ENCODE assay signal across 11 cellular contexts in the genomic region with DNA sequence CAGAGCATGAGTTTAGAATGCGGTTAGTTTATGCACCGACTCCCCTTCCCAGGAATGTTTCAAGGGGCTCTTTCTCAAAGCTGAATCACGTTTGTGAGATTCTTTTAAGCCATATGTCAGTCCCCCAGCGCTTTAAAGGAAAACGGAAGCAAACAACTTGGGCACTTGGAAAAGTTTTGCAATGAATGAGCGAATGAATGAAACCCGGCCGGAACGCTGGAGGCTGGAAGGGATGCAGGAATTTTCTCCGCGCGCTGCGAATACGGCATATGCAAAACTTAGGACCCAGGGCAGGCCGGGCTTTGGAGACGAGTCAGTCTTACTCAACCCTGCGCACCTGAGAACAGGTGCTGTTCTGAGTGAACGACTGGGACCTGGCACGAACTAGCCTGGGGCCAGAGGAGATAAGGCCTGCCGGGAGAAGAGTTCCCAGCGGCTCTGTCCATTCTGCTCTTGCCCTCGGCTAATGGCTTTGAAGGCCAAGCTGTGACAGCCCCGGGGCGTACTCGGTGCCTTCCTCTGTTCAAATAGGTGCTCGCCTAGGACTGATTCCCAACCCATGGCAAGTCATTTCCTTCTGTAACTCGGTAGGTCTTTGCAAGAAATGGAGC. TPM values are rescaled to one million over a fixed set of nuclear protein-coding genes. Genes with fewer than 3 reads are reported as not detected.
DNase-seq lines count a peak whose midpoint lies in the region; ATAC-seq and TF ChIP-seq lines count a peak whose summit lies in the region.
"Had no signal": no experiment of that assay in that cellular context is flagged by ENCODE, and none has a peak within 500 bp of the region (broad histone marks: within the 10 kb centered on the region; RNA-seq: fewer than 3 reads in every experiment).

No MANE protein-coding gene starts in this region.

- no peak overlapping the region for H3K9ac ChIP-seq in mammary epithelial cell (ENCODE audit: insufficient read depth, low read length)

- H3K4me3 ChIP-seq in H7 (ENCODE audit: insufficient read depth, low read depth, low read length) = peak overlapping the region; percentile 53
- no peak overlapping the region for H3K4me3 ChIP-seq in mammary epithelial cell (replicated peaks in 1 of 3; ENCODE audit: insufficient read depth in 1 of 3, low read depth in 2 of 3, low read length in 3 of 3)

- H3K27ac ChIP-seq in mammary epithelial cell (ENCODE audit: insufficient read depth, low read depth, low read length) = no peak overlapping the region

- CTCF ChIA-PET in mammary epithelial cell (lab: Charles Lee; ENCODE audit: low non-redundant PET) = no interaction called here

- no TSS peak for BruUV-seq in mammary epithelial cell (replicated peaks; lab: Mats Ljungman, UMichigan)

- WGBS in mammary epithelial cell (ENCODE audit: low coverage, missing lambda C conversion rate) = 40% methylated on average over 26 of the region's 27 CpGs

- H3K9me3 ChIP-seq in mammary epithelial cell (replicated peaks; ENCODE audit: insufficient read depth, low read length) = no peaks in the 10 kb centered on the region

- DNase-seq in H7 (peak; percentile 39), mammary epithelial cell (no peak), iPS-NIHi11 (ENCODE audit: low spot score) (peak; percentile 41), retina (peak; percentile 61), NCI-H748 treated with DMSO at 0.1 percent for 48 hours (lab: John Stamatoyannopoulos, UW) (no peak)
- DNase-seq in activated CD4-positive, alpha-beta T cell treated with anti-CD3 and anti-CD28 coated beads for 48 hours = no peak
- DNase-seq: naive B cell, NCI-H2107 had no signal

- intact Hi-C loops in mammary epithelial cell (cut with micrococcal nuclease) = no loop called here

- no peaks in the 10 kb centered on the region for H4K20me1 ChIP-seq in mammary epithelial cell (ENCODE audit: insufficient read depth, low read length)

- no peaks in the 10 kb centered on the region for H3K4me1 ChIP-seq in mammary epithelial cell (ENCODE audit: insufficient read depth, low read length)

- H2AFZ ChIP-seq in mammary epithelial cell (ENCODE audit: low read depth, low read length) = peak overlapping the region; percentile 51

- H3K4me2 ChIP-seq in mammary epithelial cell (ENCODE audit: insufficient read depth, low read depth, low read length) = peak overlapping the region; percentile 75

- dilution Hi-C loops in mammary epithelial cell (cut with HindIII; ENCODE audit: low sequenced_read_pairs) = no loop called here

- ATAC-seq in GM18502 (IDR thresholded peaks at IDR 0.05; ENCODE audit: poor library complexity, unreplicated experiment) (no peak), HG03045 (IDR thresholded peaks at IDR 0.05; ENCODE audit: unreplicated experiment) (no peak)

- in situ Hi-C loops in mammary epithelial cell (cut with MboI; ENCODE audit: low sequenced_read_pairs in 2 of 2) = no loop called here

- peaks cover 23% of the 10 kb centered on the region for H3K27me3 ChIP-seq in H7 (ENCODE audit: control insufficient read depth, insufficient read depth, low read length)
- peaks cover 2% of the 10 kb centered on the region for H3K27me3 ChIP-seq in mammary epithelial cell (ENCODE audit: insufficient read depth, low read length)

- H3K36me3 ChIP-seq in H7 (replicated peaks; ENCODE audit: control insufficient read depth, insufficient read depth, low read length) = no peaks in the 10 kb centered on the region
- H3K36me3 ChIP-seq in mammary epithelial cell (ENCODE audit: insufficient read depth, low read length) = no peaks in the 10 kb centered on the region

- TF ChIP-seq CTCF in mammary epithelial cell (conservative IDR thresholded peaks at IDR 0.05 in 1 of 2, IDR thresholded peaks at IDR 0.05 in 1 of 2; ENCODE audit: extremely low read depth in 1 of 2, insufficient read depth in 1 of 2, low read depth in 1 of 2, low read length in 2 of 2) = no peak

- no peaks in the 10 kb centered on the region for H3K79me2 ChIP-seq in mammary epithelial cell (ENCODE audit: insufficient read depth, low read length)

RNA-seq across cellular contexts. Expression of a gene that starts 0.8 kb away (rescaled TPM):
- total RNA-seq in H7 (2014; rRNA removed; shearing (Covaris generic)) = 1.8 and 2.5 TPM in 2 replicates
- 1 to 10 TPM in 1 of 2 donors, not detected in 1; 1.5 TPM for total RNA-seq in mammary epithelial cell
- polyA plus RNA-seq in mammary epithelial cell = 0.54 TPM
- 2.0 TPM for polyA minus RNA-seq in mammary epithelial cell
- total RNA-seq: activated T-helper 1 cell treated with anti-CD3 and anti-CD28 coated beads, Interleukin-12 subunit alpha, Interleukin-12 subunit beta, Interleukin-2, Interleukin-4 antibody, amounts not matched to agents 30 ng/mL and 10 ng/mL and 1 ng/mL, durations not matched to agents 14 hours and 24 hours and 36 hours had no signal

Comparison
In these comparisons a context has a peak if more than half of its experiments do, and no peak if none do; other contexts are left out.
1. DNase-seq: peak in H7 (single experiment), iPS-NIHi11 (single experiment) and retina (single experiment); none in mammary epithelial cell (single experiment), activated CD4-positive, alpha-beta T cell treated with anti-CD3 and anti-CD28 coated beads for 48 hours (single experiment) and NCI-H748 treated with DMSO at 0.1 percent for 48 hours (single experiment).